1 cellular context compared by ENCODE assay signal in genomic region chr16:27237229-27238015, GRCh38.
TF ChIP-seq lines count a peak whose summit lies in the region.

No MANE protein-coding gene starts in this region.

TF ChIP-seq in IMR-90, 13 proteins besides CTCF, POLR2A, EP300 and RAD21:
- TF ChIP-seq MAFK (IDR thresholded peaks at IDR 0.05; ENCODE audit: low read depth, low read length) = no peak
- TF ChIP-seq MXI1 (IDR thresholded peaks at IDR 0.05; ENCODE audit: borderline replicate concordance, low read depth, low read length) = no peak
- no peak for TF ChIP-seq NFE2L2 (IDR thresholded peaks at IDR 0.05; ENCODE audit: low read depth, low read length)
- no peak for TF ChIP-seq CEBPB (IDR thresholded peaks at IDR 0.05; ENCODE audit: low read depth, low read length)
- no peak for TF ChIP-seq USF2 (IDR thresholded peaks at IDR 0.05; ENCODE audit: low read depth, low read length)
- TF ChIP-seq RFX5 (IDR thresholded peaks at IDR 0.05; ENCODE audit: low read depth, low read length) = no peak
- TF ChIP-seq CHD1 (IDR thresholded peaks at IDR 0.05; ENCODE audit: low read depth, low read length) = no peak
- TF ChIP-seq ELK1 (IDR thresholded peaks at IDR 0.05; ENCODE audit: borderline replicate concordance, low read depth, low read length) = no peak
- TF ChIP-seq BHLHE40 (IDR thresholded peaks at IDR 0.05; ENCODE audit: low read depth, low read length) = no peak
- no peak for TF ChIP-seq SMC3 (IDR thresholded peaks at IDR 0.05; ENCODE audit: low read depth, low read length)
- TF ChIP-seq MAZ (IDR thresholded peaks at IDR 0.05; ENCODE audit: borderline replicate concordance, low read depth, low read length) = no peak
- no peak for TF ChIP-seq FOS (IDR thresholded peaks at IDR 0.05; ENCODE audit: low read depth, low read length)
- no peak for TF ChIP-seq RCOR1 (IDR thresholded peaks at IDR 0.05; ENCODE audit: insufficient replicate concordance, low read length)
